Comparison of ENCODE assay signal across 15 cellular contexts in genomic region chr4:94610140-94610539, GRCh38.
DNase-seq lines count a peak whose midpoint lies in the region; ATAC-seq and TF ChIP-seq lines count a peak whose summit lies in the region.
"Had no signal": no experiment of that assay in that cellular context is flagged by ENCODE, and none has a peak within 500 bp of the region (broad histone marks: within the 10 kb centered on the region; RNA-seq: fewer than 3 reads in every experiment).

No MANE protein-coding gene starts in this region.

- no peak overlapping the region for H3K27ac Mint-ChIP-seq in activated CD8-positive, alpha-beta T cell treated with anti-CD3 and anti-CD28 coated beads for 36 hours
- H3K27ac Mint-ChIP-seq in activated CD8-positive, alpha-beta T cell treated with anti-CD3 and anti-CD28 coated beads, Interleukin-2, amount 10 ng/mL, durations not matched to agents 7 days and 5 days, result no peak overlapping the region
- H3K27ac Mint-ChIP-seq in naive thymus-derived CD4-positive, alpha-beta T cell, result peak overlapping the region in 7 of 9 donors; percentile 41 to 82 (median 79)

- no peaks in the 10 kb centered on the region for H3K27me3 Mint-ChIP-seq in activated CD8-positive, alpha-beta T cell treated with anti-CD3 and anti-CD28 coated beads for 36 hours
- no peaks in the 10 kb centered on the region for H3K27me3 Mint-ChIP-seq in activated CD8-positive, alpha-beta T cell treated with anti-CD3 and anti-CD28 coated beads, Interleukin-2, amount 10 ng/mL, durations not matched to agents 7 days and 5 days (ENCODE audit: low read depth)
- peaks cover 0 to 3% (median 0%) of the 10 kb centered on the region in 5 donors for H3K27me3 Mint-ChIP-seq in naive thymus-derived CD4-positive, alpha-beta T cell

- H3K9me3 ChIP-seq in cardiac muscle cell (ENCODE audit: low read depth), result no peaks in the 10 kb centered on the region
- no peaks in the 10 kb centered on the region for H3K9me3 ChIP-seq in naive thymus-derived CD4-positive, alpha-beta T cell (ENCODE audit: control insufficient read depth in 2 of 3, low read length in 3 of 3)
- H3K9me3 ChIP-seq: BLaER1 had no signal

- no peaks in the 10 kb centered on the region for H3K9me3 Mint-ChIP-seq in activated CD8-positive, alpha-beta T cell treated with anti-CD3 and anti-CD28 coated beads for 36 hours
- no peaks in the 10 kb centered on the region for H3K9me3 Mint-ChIP-seq in activated CD8-positive, alpha-beta T cell treated with anti-CD3 and anti-CD28 coated beads, Interleukin-2, amount 10 ng/mL, durations not matched to agents 7 days and 5 days (ENCODE audit: insufficient read depth)
- no peaks in the 10 kb centered on the region for H3K9me3 Mint-ChIP-seq in naive thymus-derived CD4-positive, alpha-beta T cell

- no peak overlapping the region for H3K4me3 ChIP-seq in cardiac muscle cell
- H3K4me3 ChIP-seq in naive thymus-derived CD4-positive, alpha-beta T cell (ENCODE audit: low read length), result no peak overlapping the region
- H3K4me3 ChIP-seq: BLaER1, GM23248 had no signal

- CTCF ChIA-PET in activated CD8-positive, alpha-beta T cell treated with anti-CD3 and anti-CD28 coated beads for 36 hours (lab: Charles Lee), result interaction anchor here (1.1 to 2.8 kb wide), 2 partner anchors 11 to 203 kb away, joined by 4 to 13 read pairs; no protein-coding TSS in a partner anchor
- CTCF ChIA-PET in activated CD8-positive, alpha-beta T cell treated with anti-CD3 and anti-CD28 coated beads, Interleukin-2, amount 10 ng/mL, durations not matched to agents 7 days and 5 days (lab: Charles Lee), result interaction anchor here (4.7 kb wide), 1 partner anchor 11 kb away, joined by 16 read pairs; no protein-coding TSS in a partner anchor
- CTCF ChIA-PET in naive thymus-derived CD4-positive, alpha-beta T cell (lab: Charles Lee), result interaction anchor here (1.1 kb wide), 1 partner anchor 9 kb away, joined by 4 read pairs; no protein-coding TSS in a partner anchor

- no peaks in the 10 kb centered on the region for H3K27me3 ChIP-seq in cardiac muscle cell
- H3K27me3 ChIP-seq in naive thymus-derived CD4-positive, alpha-beta T cell (ENCODE audit: control insufficient read depth in 2 of 2, insufficient read depth in 2 of 2, low read length in 2 of 2), result no peaks in the 10 kb centered on the region
- H3K27me3 ChIP-seq: BLaER1 had no signal

- H3K36me3 Mint-ChIP-seq in activated CD8-positive, alpha-beta T cell treated with anti-CD3 and anti-CD28 coated beads for 36 hours (ENCODE audit: low read depth), result no peaks in the 10 kb centered on the region
- no peaks in the 10 kb centered on the region for H3K36me3 Mint-ChIP-seq in activated CD8-positive, alpha-beta T cell treated with anti-CD3 and anti-CD28 coated beads, Interleukin-2, amount 10 ng/mL, durations not matched to agents 7 days and 5 days (ENCODE audit: low read depth)
- no peaks in the 10 kb centered on the region for H3K36me3 Mint-ChIP-seq in naive thymus-derived CD4-positive, alpha-beta T cell

- intact Hi-C loops in activated CD8-positive, alpha-beta T cell treated with anti-CD3 and anti-CD28 coated beads for 36 hours (cut with micrococcal nuclease), result no loop called here
- intact Hi-C loops in cardiac septum (cut with DNase I), result no loop called here
- intact Hi-C loops in naive thymus-derived CD4-positive, alpha-beta T cell (cut with micrococcal nuclease), result no loop called here

- ATAC-seq in activated CD8-positive, alpha-beta T cell treated with anti-CD3 and anti-CD28 coated beads for 36 hours, result no peak
- ATAC-seq in activated CD8-positive, alpha-beta T cell treated with anti-CD3 and anti-CD28 coated beads, Interleukin-2, amount 10 ng/mL, durations not matched to agents 7 days and 5 days, result no peak
- ATAC-seq in naive thymus-derived CD4-positive, alpha-beta T cell, result no peak
- ATAC-seq: HCT116 had no signal

- peaks cover 12% of the 10 kb centered on the region for H3K4me1 Mint-ChIP-seq in activated CD8-positive, alpha-beta T cell treated with anti-CD3 and anti-CD28 coated beads for 36 hours (ENCODE audit: low read depth)
- H3K4me1 Mint-ChIP-seq in activated CD8-positive, alpha-beta T cell treated with anti-CD3 and anti-CD28 coated beads, Interleukin-2, amount 10 ng/mL, durations not matched to agents 7 days and 5 days (ENCODE audit: low read depth), result peaks cover 8% of the 10 kb centered on the region
- peaks cover 2 to 19% (median 15%) of the 10 kb centered on the region in 7 donors for H3K4me1 Mint-ChIP-seq in naive thymus-derived CD4-positive, alpha-beta T cell

- POLR2A ChIA-PET in activated CD8-positive, alpha-beta T cell treated with anti-CD3 and anti-CD28 coated beads for 36 hours (lab: Charles Lee), result interaction anchor here (0.9 kb wide), 1 partner anchor 9 kb away, joined by 3 read pairs; no protein-coding TSS in a partner anchor
- POLR2A ChIA-PET in activated CD8-positive, alpha-beta T cell treated with anti-CD3 and anti-CD28 coated beads, Interleukin-2, amount 10 ng/mL, durations not matched to agents 7 days and 5 days (lab: Charles Lee), result no interaction called here
- POLR2A ChIA-PET in naive thymus-derived CD4-positive, alpha-beta T cell (lab: Charles Lee), result no interaction called here

- H3K4me3 Mint-ChIP-seq in activated CD8-positive, alpha-beta T cell treated with anti-CD3 and anti-CD28 coated beads for 36 hours, result peak overlapping the region; percentile 40
- H3K4me3 Mint-ChIP-seq in activated CD8-positive, alpha-beta T cell treated with anti-CD3 and anti-CD28 coated beads, Interleukin-2, amount 10 ng/mL, durations not matched to agents 7 days and 5 days, result no peak overlapping the region
- H3K4me3 Mint-ChIP-seq in naive thymus-derived CD4-positive, alpha-beta T cell, result peak overlapping the region in 8 of 10 donors; percentile 5 to 84 (median 62)

- TF ChIP-seq CTCF in activated CD8-positive, alpha-beta T cell treated with anti-CD3 and anti-CD28 coated beads for 36 hours (IDR thresholded peaks at IDR 0.05), result no peak
- TF ChIP-seq CTCF in cardiac muscle cell (IDR thresholded peaks at IDR 0.05; ENCODE audit: low read depth, low read length), result no peak

- DNase-seq in activated CD8-positive, alpha-beta T cell treated with anti-CD3 and anti-CD28 coated beads for 36 hours, result no peak
- no peak for DNase-seq in activated CD8-positive, alpha-beta T cell treated with anti-CD3 and anti-CD28 coated beads, Interleukin-2, amount 10 ng/mL, durations not matched to agents 7 days and 5 days
- DNase-seq in cardiac muscle cell (ENCODE audit: low read depth in 1 of 2, low spot score in 1 of 2) (no peak), cardiac septum (ENCODE audit: low spot score) (no peak), middle frontal gyrus (ENCODE audit: extremely low spot score, low spot score) (no peak), SHP77 (lab: John Stamatoyannopoulos, UW) (no peak)
- peak in 6 of 9 donors; percentile 5 to 33 (median 20) for DNase-seq in naive thymus-derived CD4-positive, alpha-beta T cell
- DNase-seq: 8988T, AML-193, DMS79, EL, GM23248 had no signal

- H3K36me3 ChIP-seq in cardiac muscle cell, result peaks cover 28% of the 10 kb centered on the region
- H3K36me3 ChIP-seq in naive thymus-derived CD4-positive, alpha-beta T cell (ENCODE audit: control insufficient read depth in 2 of 3, insufficient read depth in 3 of 3, low read length in 3 of 3), result no peaks in the 10 kb centered on the region
- H3K36me3 ChIP-seq: BLaER1 had no signal

- peaks cover 35% of the 10 kb centered on the region for H3K4me1 ChIP-seq in cardiac muscle cell (ENCODE audit: low read depth)
- peaks cover 0 to 6% of the 10 kb centered on the region in 2 donors for H3K4me1 ChIP-seq in naive thymus-derived CD4-positive, alpha-beta T cell (ENCODE audit: control insufficient read depth in 2 of 2, insufficient read depth in 2 of 2, low read length in 2 of 2)
- H3K4me1 ChIP-seq: BLaER1 had no signal

- H3K27ac ChIP-seq in cardiac muscle cell, result peak overlapping the region; percentile 75
- no peak overlapping the region for H3K27ac ChIP-seq in naive thymus-derived CD4-positive, alpha-beta T cell (ENCODE audit: low read depth, low read length)
- H3K27ac ChIP-seq: BLaER1, GM23248, HL-60 had no signal

Comparison
In these comparisons a context has a peak if more than half of its experiments do, and no peak if none do; other contexts are left out.
1. DNase-seq: peak in naive thymus-derived CD4-positive, alpha-beta T cell (6 of 9); none in activated CD8-positive, alpha-beta T cell treated with anti-CD3 and anti-CD28 coated beads for 36 hours (single experiment), activated CD8-positive, alpha-beta T cell treated with anti-CD3 and anti-CD28 coated beads, Interleukin-2, amount 10 ng/mL, durations not matched to agents 7 days and 5 days (single experiment), cardiac muscle cell (0 of 2), cardiac septum (single experiment), middle frontal gyrus (single experiment) and SHP77 (0 of 2).
2. H3K27ac Mint-ChIP-seq: peak in naive thymus-derived CD4-positive, alpha-beta T cell (7 of 9); none in activated CD8-positive, alpha-beta T cell treated with anti-CD3 and anti-CD28 coated beads for 36 hours (single experiment) and activated CD8-positive, alpha-beta T cell treated with anti-CD3 and anti-CD28 coated beads, Interleukin-2, amount 10 ng/mL, durations not matched to agents 7 days and 5 days (single experiment).